Comparison of ENCODE assay signal across 8 cellular contexts in genomic region chr1:236143104-236143948, GRCh38. TPM values are rescaled to one million over a fixed set of nuclear protein-coding genes. Genes with fewer than 3 reads are reported as not detected.
DNase-seq lines count a peak whose midpoint lies in the region; ATAC-seq and TF ChIP-seq lines count a peak whose summit lies in the region.

No MANE protein-coding gene starts in this region.

- no peaks in the 10 kb centered on the region for H3K27me3 ChIP-seq in endocrine pancreas (ENCODE audit: control insufficient read depth, insufficient read depth, low read length)
- peaks cover 32% of the 10 kb centered on the region for H3K27me3 ChIP-seq in mononuclear cell (ENCODE audit: insufficient read depth, low read length)

- CTCF ChIA-PET in WTC11 (lab: Charles Lee): interaction anchor here (1.5 to 1.6 kb wide), 2 partner anchors 12 to 27 kb away, joined by 4 to 6 read pairs; no protein-coding TSS in a partner anchor

- no peak for TF ChIP-seq CTCF in AG10803 (conservative IDR thresholded peaks at IDR 0.05; ENCODE audit: low read length)
- TF ChIP-seq CTCF in WTC11 (IDR thresholded peaks at IDR 0.05): no peak

- H3K4me1 ChIP-seq in endocrine pancreas (ENCODE audit: control insufficient read depth, insufficient read depth, low read length) (no peaks in the 10 kb centered on the region), mononuclear cell (ENCODE audit: insufficient read depth, low read length) (peaks cover 34% of the 10 kb centered on the region)

- no peaks in the 10 kb centered on the region for H3K36me3 Mint-ChIP-seq in WTC11

- H3K9ac ChIP-seq in endocrine pancreas (ENCODE audit: control insufficient read depth, insufficient read depth, low read length): peak overlapping the region; percentile 45

- H3K9me3 ChIP-seq in endocrine pancreas (ENCODE audit: control insufficient read depth, low read length) (no peaks in the 10 kb centered on the region), mononuclear cell (ENCODE audit: low read depth, low read length) (no peaks in the 10 kb centered on the region)

- H3K36me3 ChIP-seq in endocrine pancreas (ENCODE audit: control insufficient read depth, insufficient read depth, low read length): no peaks in the 10 kb centered on the region

- peaks cover 57% of the 10 kb centered on the region for H3K27me3 Mint-ChIP-seq in WTC11 (ENCODE audit: low read depth)

- DNase-seq in AG10803 (ENCODE audit: low read depth) (peak; percentile 75), WTC11 (ENCODE audit: low spot score) (no peak), superior temporal gyrus (ENCODE audit: extremely low spot score) (peak; percentile 54), NCI-H446 (lab: John Stamatoyannopoulos, UW) (no peak)

- H3K4me3 Mint-ChIP-seq in WTC11: peak overlapping the region; percentile 94

- H3K4me1 Mint-ChIP-seq in WTC11: peaks cover 27% of the 10 kb centered on the region

- no peak overlapping the region for H3K27ac Mint-ChIP-seq in WTC11

- peak overlapping the region; percentile 80 for H3K4me3 ChIP-seq in AG10803 (ENCODE audit: low read length)
- H3K4me3 ChIP-seq in endocrine pancreas (ENCODE audit: control insufficient read depth, insufficient read depth, low read length): peak overlapping the region; percentile 50
- peak overlapping the region; percentile 62 for H3K4me3 ChIP-seq in mononuclear cell (ENCODE audit: low read length)

- H3K9me3 Mint-ChIP-seq in WTC11: no peaks in the 10 kb centered on the region

- ATAC-seq in GM19043 (IDR thresholded peaks at IDR 0.05; ENCODE audit: low read depth, unreplicated experiment) (peak; percentile 23), HG03432 (IDR thresholded peaks at IDR 0.05; ENCODE audit: unreplicated experiment) (peak; percentile 33), WTC11 (peak; percentile 25)

- POLR2A ChIA-PET in WTC11 (lab: Charles Lee): no interaction called here

TF ChIP-seq in WTC11, 78 proteins besides CTCF, POLR2A, EP300 and RAD21:
- no peak for TF ChIP-seq PRDM15 (CRISPR knock-in tag; IDR thresholded peaks at IDR 0.05)
- TF ChIP-seq, protein P1, sequence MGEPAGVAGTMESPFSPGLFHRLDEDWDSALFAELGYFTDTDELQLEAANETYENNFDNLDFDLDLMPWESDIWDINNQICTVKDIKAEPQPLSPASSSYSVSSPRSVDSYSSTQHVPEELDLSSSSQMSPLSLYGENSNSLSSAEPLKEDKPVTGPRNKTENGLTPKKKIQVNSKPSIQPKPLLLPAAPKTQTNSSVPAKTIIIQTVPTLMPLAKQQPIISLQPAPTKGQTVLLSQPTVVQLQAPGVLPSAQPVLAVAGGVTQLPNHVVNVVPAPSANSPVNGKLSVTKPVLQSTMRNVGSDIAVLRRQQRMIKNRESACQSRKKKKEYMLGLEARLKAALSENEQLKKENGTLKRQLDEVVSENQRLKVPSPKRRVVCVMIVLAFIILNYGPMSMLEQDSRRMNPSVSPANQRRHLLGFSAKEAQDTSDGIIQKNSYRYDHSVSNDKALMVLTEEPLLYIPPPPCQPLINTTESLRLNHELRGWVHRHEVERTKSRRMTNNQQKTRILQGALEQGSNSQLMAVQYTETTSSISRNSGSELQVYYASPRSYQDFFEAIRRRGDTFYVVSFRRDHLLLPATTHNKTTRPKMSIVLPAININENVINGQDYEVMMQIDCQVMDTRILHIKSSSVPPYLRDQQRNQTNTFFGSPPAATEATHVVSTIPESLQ (CRISPR knock-in tag; IDR thresholded peaks at IDR 0.05): no peak
- no peak for TF ChIP-seq FOXP4 (CRISPR knock-in tag; IDR thresholded peaks at IDR 0.05)
- TF ChIP-seq SMAD3 (CRISPR knock-in tag; IDR thresholded peaks at IDR 0.05; ENCODE audit: borderline replicate concordance): no peak

RNA-seq across cellular contexts. Expression of gene GPR137B, which starts 1.0 kb away (rescaled TPM):
- total RNA-seq in WTC11 (2021) (6.3 to 8.8 TPM (median 7.1 TPM) in 3 replicates), mononuclear cell (16.1 TPM)

Comparison
In these comparisons a context has a peak if more than half of its experiments do, and no peak if none do; other contexts are left out.
1. DNase-seq: peak in AG10803 (single experiment) and superior temporal gyrus (single experiment); none in WTC11 (single experiment) and NCI-H446 (0 of 2).
2. Peak in every context shown above with its lines, with median percentiles within 50 percentile points of each other: H3K4me3 ChIP-seq and ATAC-seq.